ENCODE assay signal across 8 cellular contexts in the genomic region with DNA sequence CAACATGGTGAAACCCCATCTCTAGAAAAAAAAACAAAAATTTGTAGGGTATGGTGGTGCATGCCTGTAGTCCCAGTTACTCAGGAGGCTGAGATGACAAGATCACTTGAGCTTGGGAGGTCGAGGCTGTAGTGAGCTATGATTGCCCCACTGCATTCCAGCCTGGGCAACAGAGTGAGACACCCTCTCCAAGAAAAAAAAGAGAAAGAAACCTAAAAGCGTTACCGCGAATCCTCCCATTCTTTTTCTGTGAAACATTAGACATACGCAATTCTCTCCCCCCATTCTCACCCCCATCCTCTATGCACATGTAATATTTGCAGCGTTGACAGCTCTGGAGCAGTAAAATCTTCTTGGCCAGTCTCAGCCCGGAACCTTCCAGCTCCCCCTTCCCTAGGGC. TPM values are rescaled to one million over a fixed set of nuclear protein-coding genes. Genes with fewer than 3 reads are reported as not detected.
DNase-seq lines count a peak whose midpoint lies in the region; ATAC-seq and TF ChIP-seq lines count a peak whose summit lies in the region.

No MANE protein-coding gene starts in this region.

- CTCF ChIA-PET in CD8-positive, alpha-beta memory T cell (lab: Charles Lee), result interaction anchor here (0.9 to 1.4 kb wide), 4 partner anchors 10 to 239 kb away, joined by 3 to 4 read pairs (median 3); no protein-coding TSS in a partner anchor

- peaks cover 37 to 72% of the 10 kb centered on the region in 2 donors for H3K27me3 Mint-ChIP-seq in CD8-positive, alpha-beta memory T cell
- H3K27me3 Mint-ChIP-seq in activated T-helper 1 cell treated with anti-CD3 and anti-CD28 coated beads, Interleukin-12 subunit alpha, Interleukin-12 subunit beta, Interleukin-2, Interleukin-4 antibody, amounts not matched to agents 30 ng/mL and 10 ng/mL and 1 ng/mL, durations not matched to agents 14 hours and 24 hours and 36 hours (ENCODE audit: insufficient read depth), result peaks cover 77% of the 10 kb centered on the region
- peaks cover 17% of the 10 kb centered on the region for H3K27me3 Mint-ChIP-seq in glutamatergic neuron (ENCODE audit: unreplicated experiment)

- DNase-seq in CD8-positive, alpha-beta memory T cell, result no peak
- no peak for DNase-seq in activated T-helper 1 cell treated with anti-CD3 and anti-CD28 coated beads, Interleukin-12 subunit alpha, Interleukin-12 subunit beta, Interleukin-2, Interleukin-4 antibody, amounts not matched to agents 30 ng/mL and 10 ng/mL and 1 ng/mL, durations not matched to agents 14 hours and 24 hours and 36 hours (ENCODE audit: low spot score)
- no peak for DNase-seq in glutamatergic neuron
- DNase-seq in sciatic nerve (ENCODE audit: low spot score), result no peak
- DNase-seq in NCI-H2171 (lab: John Stamatoyannopoulos, UW), result no peak
- DNase-seq in NCI-H2227 treated with DMSO at 0.1 percent for 48 hours (lab: John Stamatoyannopoulos, UW), result no peak

- H3K4me3 ChIP-seq in CD8-positive, alpha-beta memory T cell (ENCODE audit: low read length), result peak overlapping the region; percentile 66

- no peak for TF ChIP-seq CTCF in glutamatergic neuron (IDR thresholded peaks at IDR 0.05; ENCODE audit: partially characterized antibody, unreplicated experiment)

- no peak overlapping the region for H3K27ac Mint-ChIP-seq in CD8-positive, alpha-beta memory T cell
- H3K27ac Mint-ChIP-seq in activated T-helper 1 cell treated with anti-CD3 and anti-CD28 coated beads, Interleukin-12 subunit alpha, Interleukin-12 subunit beta, Interleukin-2, Interleukin-4 antibody, amounts not matched to agents 30 ng/mL and 10 ng/mL and 1 ng/mL, durations not matched to agents 14 hours and 24 hours and 36 hours, result no peak overlapping the region
- H3K27ac Mint-ChIP-seq in glutamatergic neuron (ENCODE audit: unreplicated experiment), result no peak overlapping the region

- no peaks in the 10 kb centered on the region for H3K36me3 ChIP-seq in CD8-positive, alpha-beta memory T cell (ENCODE audit: insufficient read depth, low read length)

- H3K4me1 ChIP-seq in CD8-positive, alpha-beta memory T cell (ENCODE audit: insufficient read depth, low read length), result peaks cover 20% of the 10 kb centered on the region

- H3K36me3 Mint-ChIP-seq in CD8-positive, alpha-beta memory T cell, result no peaks in the 10 kb centered on the region
- peaks cover 2% of the 10 kb centered on the region for H3K36me3 Mint-ChIP-seq in activated T-helper 1 cell treated with anti-CD3 and anti-CD28 coated beads, Interleukin-12 subunit alpha, Interleukin-12 subunit beta, Interleukin-2, Interleukin-4 antibody, amounts not matched to agents 30 ng/mL and 10 ng/mL and 1 ng/mL, durations not matched to agents 14 hours and 24 hours and 36 hours (ENCODE audit: low read depth)
- peaks cover 6% of the 10 kb centered on the region for H3K36me3 Mint-ChIP-seq in glutamatergic neuron (ENCODE audit: unreplicated experiment)

- intact Hi-C loops in activated T-helper 1 cell treated with anti-CD3 and anti-CD28 coated beads, Interleukin-12 subunit alpha, Interleukin-12 subunit beta, Interleukin-2, Interleukin-4 antibody, amounts not matched to agents 30 ng/mL and 10 ng/mL and 1 ng/mL, durations not matched to agents 14 hours and 24 hours and 36 hours (cut with micrococcal nuclease), result no loop called here
- intact Hi-C loops in sciatic nerve (cut with DNase I), result no loop called here

- peaks cover 53% of the 10 kb centered on the region for H3K27me3 ChIP-seq in CD8-positive, alpha-beta memory T cell (ENCODE audit: insufficient read depth, low read length, poor library complexity, severe bottlenecking)

- H3K27ac ChIP-seq in CD8-positive, alpha-beta memory T cell (ENCODE audit: low read depth, low read length), result no peak overlapping the region

- peak overlapping the region; percentile 75 to 89 (median 81) for H3K4me3 Mint-ChIP-seq in CD8-positive, alpha-beta memory T cell
- H3K4me3 Mint-ChIP-seq in activated T-helper 1 cell treated with anti-CD3 and anti-CD28 coated beads, Interleukin-12 subunit alpha, Interleukin-12 subunit beta, Interleukin-2, Interleukin-4 antibody, amounts not matched to agents 30 ng/mL and 10 ng/mL and 1 ng/mL, durations not matched to agents 14 hours and 24 hours and 36 hours, result peak overlapping the region; percentile 74
- H3K4me3 Mint-ChIP-seq in glutamatergic neuron (ENCODE audit: unreplicated experiment), result peak overlapping the region; percentile 92

- POLR2A ChIA-PET in CD8-positive, alpha-beta memory T cell (lab: Charles Lee), result no interaction called here

- H3K9me3 Mint-ChIP-seq in CD8-positive, alpha-beta memory T cell, result no peaks in the 10 kb centered on the region
- no peaks in the 10 kb centered on the region for H3K9me3 Mint-ChIP-seq in activated T-helper 1 cell treated with anti-CD3 and anti-CD28 coated beads, Interleukin-12 subunit alpha, Interleukin-12 subunit beta, Interleukin-2, Interleukin-4 antibody, amounts not matched to agents 30 ng/mL and 10 ng/mL and 1 ng/mL, durations not matched to agents 14 hours and 24 hours and 36 hours
- peaks cover 5% of the 10 kb centered on the region for H3K9me3 Mint-ChIP-seq in glutamatergic neuron (ENCODE audit: unreplicated experiment)

- ATAC-seq in sciatic nerve, result peak; percentile 2
- ATAC-seq in HG03354 (IDR thresholded peaks at IDR 0.05; ENCODE audit: poor library complexity, severe bottlenecking, unreplicated experiment), result no peak
- ATAC-seq in GM19397 (IDR thresholded peaks at IDR 0.05; ENCODE audit: unreplicated experiment), result no peak

- peaks cover 28 to 32% (median 28%) of the 10 kb centered on the region in 3 donors for H3K4me1 Mint-ChIP-seq in CD8-positive, alpha-beta memory T cell
- H3K4me1 Mint-ChIP-seq in activated T-helper 1 cell treated with anti-CD3 and anti-CD28 coated beads, Interleukin-12 subunit alpha, Interleukin-12 subunit beta, Interleukin-2, Interleukin-4 antibody, amounts not matched to agents 30 ng/mL and 10 ng/mL and 1 ng/mL, durations not matched to agents 14 hours and 24 hours and 36 hours (ENCODE audit: low read depth), result peaks cover 24% of the 10 kb centered on the region
- H3K4me1 Mint-ChIP-seq in glutamatergic neuron (ENCODE audit: low read depth, unreplicated experiment), result peaks cover 25% of the 10 kb centered on the region

- H3K9me3 ChIP-seq in CD8-positive, alpha-beta memory T cell (ENCODE audit: low read length), result no peaks in the 10 kb centered on the region

RNA-seq across cellular contexts. Expression of a gene that starts 2.1 kb away (rescaled TPM):
- under 1 TPM; 0.27 to 0.35 TPM for total RNA-seq in CD8-positive, alpha-beta memory T cell
- not detected for polyA plus RNA-seq in CD8-positive, alpha-beta memory T cell
- 0.08 and 0.15 TPM in 2 replicates for total RNA-seq in activated T-helper 1 cell treated with anti-CD3 and anti-CD28 coated beads, Interleukin-12 subunit alpha, Interleukin-12 subunit beta, Interleukin-2, Interleukin-4 antibody, amounts not matched to agents 30 ng/mL and 10 ng/mL and 1 ng/mL, durations not matched to agents 14 hours and 24 hours and 36 hours
- total RNA-seq in glutamatergic neuron (ENCODE audit: unreplicated experiment) (25.0 TPM), sciatic nerve (29.3 TPM)

RNA-seq across cellular contexts. Expression of a gene that starts 20.3 kb away (rescaled TPM):
- 10 to 100 TPM; 16.9 to 18.4 TPM for total RNA-seq in CD8-positive, alpha-beta memory T cell
- polyA plus RNA-seq in CD8-positive, alpha-beta memory T cell, result 19.7 TPM
- total RNA-seq in activated T-helper 1 cell treated with anti-CD3 and anti-CD28 coated beads, Interleukin-12 subunit alpha, Interleukin-12 subunit beta, Interleukin-2, Interleukin-4 antibody, amounts not matched to agents 30 ng/mL and 10 ng/mL and 1 ng/mL, durations not matched to agents 14 hours and 24 hours and 36 hours, result 15.1 and 16.7 TPM in 2 replicates
- total RNA-seq in glutamatergic neuron (ENCODE audit: unreplicated experiment), result 35.5 TPM
- 30.4 TPM for total RNA-seq in sciatic nerve

Comparison
In these comparisons a context has a peak if more than half of its experiments do, and no peak if none do; other contexts are left out.
1. RNA of a gene that starts 2.1 kb away (total RNA-seq): 29.3 TPM in sciatic nerve (single experiment) and 25.0 TPM in glutamatergic neuron (single experiment); 0.27 to 0.35 TPM in CD8-positive, alpha-beta memory T cell and 0.08 to 0.15 TPM in activated T-helper 1 cell treated with anti-CD3 and anti-CD28 coated beads, Interleukin-12 subunit alpha, Interleukin-12 subunit beta, Interleukin-2, Interleukin-4 antibody, amounts not matched to agents 30 ng/mL and 10 ng/mL and 1 ng/mL, durations not matched to agents 14 hours and 24 hours and 36 hours; every median in the first group is over 10 times any median in the second.
2. Peak in every context shown above with its lines, with median percentiles within 50 percentile points of each other: H3K4me3 Mint-ChIP-seq.